15 cellular contexts compared by ENCODE assay signal in genomic region chr22:28424427-28425080, GRCh38.
DNase-seq lines count a peak whose midpoint lies in the region; ATAC-seq, FAIRE-seq and TF ChIP-seq lines count a peak whose summit lies in the region.
"Had no signal": no experiment of that assay in that cellular context is flagged by ENCODE, and none has a peak within 500 bp of the region (broad histone marks: within the 10 kb centered on the region; RNA-seq: fewer than 3 reads in every experiment).

No MANE protein-coding gene starts in this region.

- intact Hi-C loops in kidney (cut with DNase I), result no loop called here

- TF ChIP-seq CTCF in fibroblast of mammary gland (conservative IDR thresholded peaks at IDR 0.05; ENCODE audit: control insufficient read depth, insufficient read depth, low read depth, low read length) (no peak), kidney (IDR thresholded peaks at IDR 0.05; ENCODE audit: borderline replicate concordance, extremely low read depth, insufficient read depth) (no peak), gastroesophageal sphincter (IDR thresholded peaks at IDR 0.05) (no peak)

- H3K4me3 ChIP-seq in fibroblast of mammary gland (ENCODE audit: control insufficient read depth, low read depth, low read length), result no peak overlapping the region
- no peak overlapping the region for H3K4me3 ChIP-seq in kidney (ENCODE audit: low read length in 2 of 2)
- H3K4me3 ChIP-seq in gastroesophageal sphincter, result no peak overlapping the region
- H3K4me3 ChIP-seq: esophagus squamous epithelium had no signal

- H3K36me3 ChIP-seq in kidney (ENCODE audit: control insufficient read depth in 1 of 2, insufficient read depth in 2 of 2, low read length in 2 of 2) (no peaks in the 10 kb centered on the region), gastroesophageal sphincter (no peaks in the 10 kb centered on the region)
- H3K36me3 ChIP-seq: brain microvascular endothelial cell, esophagus squamous epithelium had no signal

- H3K4me1 ChIP-seq in kidney (ENCODE audit: control insufficient read depth in 1 of 2, insufficient read depth in 1 of 2, low read depth in 1 of 2, low read length in 2 of 2) (peaks cover 0 to 4% of the 10 kb centered on the region in 2 donors), gastroesophageal sphincter (peaks cover 0 to 6% (median 3%) of the 10 kb centered on the region in 3 donors)

- no peaks in the 10 kb centered on the region for H3K27me3 ChIP-seq in gastroesophageal sphincter
- H3K27me3 ChIP-seq: brain microvascular endothelial cell, esophagus squamous epithelium had no signal

- FAIRE-seq in kidney (lab: Jason Lieb, UNC), result no peak

- no peak overlapping the region for H3K27ac ChIP-seq in kidney (ENCODE audit: low read depth in 2 of 2, low read length in 2 of 2)
- H3K27ac ChIP-seq in gastroesophageal sphincter, result no peak overlapping the region
- H3K27ac ChIP-seq: brain microvascular endothelial cell, esophagus squamous epithelium had no signal

- TF ChIP-seq EP300 in gastroesophageal sphincter (IDR thresholded peaks at IDR 0.05), result no peak

- no peak for ATAC-seq in GM21367 (IDR thresholded peaks at IDR 0.05; ENCODE audit: unreplicated experiment)
- ATAC-seq in gastroesophageal sphincter, result no peak
- ATAC-seq: left colon had no signal

- peak; percentile 47 for DNase-seq in COLO668 (lab: John Stamatoyannopoulos, UW; ENCODE audit: unreplicated experiment)
- DNase-seq in HuH-7.5 (ENCODE audit: low spot score), result peak; percentile 19
- peak; percentile 96 for DNase-seq in NCI-H69 (lab: John Stamatoyannopoulos, UW)
- peak; percentile 52 for DNase-seq in fibroblast of mammary gland (ENCODE audit: low read depth)
- no peak for DNase-seq in hepatic stellate cell (ENCODE audit: low spot score)
- DNase-seq in kidney, result no peak
- DNase-seq: activated CD8-positive, alpha-beta memory T cell treated with anti-CD3 and anti-CD28 coated beads, Interleukin-2, amount 50 U/mL, for 4 hours; brain microvascular endothelial cell; CD4-positive, CD25-positive, alpha-beta regulatory T cell; esophagus squamous epithelium; left colon; NK-92 treated with Interleukin-12 subunit alpha and Interleukin-12 subunit beta, amount 100 ng/mL, for 24 hours; stimulated activated CD4-positive, alpha-beta T cell treated with anti-CD3 and anti-CD28 coated beads, Interleukin-12 subunit alpha, Interleukin-12 subunit beta, amount 100 ng/mL, for 4 hours had no signal

- no peak for TF ChIP-seq POLR2A in gastroesophageal sphincter (IDR thresholded peaks at IDR 0.05)

- H3K9ac ChIP-seq in kidney (ENCODE audit: low read length in 2 of 2), result no peak overlapping the region

- WGBS in gastroesophageal sphincter (ENCODE audit: low coverage in 1 of 2), 2 donors, result 100% methylated on average over 2 of the region's 2 CpGs

- H3K9me3 ChIP-seq in kidney (ENCODE audit: control insufficient read depth in 1 of 2, low read length in 2 of 2) (no peaks in the 10 kb centered on the region), gastroesophageal sphincter (no peaks in the 10 kb centered on the region)
- H3K9me3 ChIP-seq: esophagus squamous epithelium had no signal

Comparison
In these comparisons a context has a peak if more than half of its experiments do, and no peak if none do; other contexts are left out.
1. DNase-seq: peak in COLO668 (single experiment), HuH-7.5 (single experiment), NCI-H69 (single experiment) and fibroblast of mammary gland (single experiment); none in hepatic stellate cell (single experiment) and kidney (single experiment).